Comparison of ENCODE assay signal across 26 cellular contexts in the genomic region with DNA sequence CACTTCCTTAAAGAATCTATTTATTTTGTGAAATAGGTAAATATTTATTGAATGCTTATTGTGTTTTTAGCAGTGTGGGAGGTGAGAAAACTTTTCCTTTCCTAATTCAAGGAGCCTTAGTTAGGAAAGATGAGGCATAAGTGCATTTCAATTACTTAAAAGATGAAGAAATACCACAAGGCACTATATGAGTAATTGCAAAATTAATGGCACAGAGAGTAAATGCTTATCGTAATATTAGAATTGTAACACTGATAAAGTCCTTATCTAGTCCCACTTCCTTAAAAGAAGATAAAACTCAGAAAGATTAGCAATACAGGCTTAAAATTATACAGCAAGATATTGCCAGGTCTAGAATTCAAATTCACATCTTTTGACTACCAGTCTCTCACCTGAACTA.
"Had no signal": no experiment of that assay in that cellular context is flagged by ENCODE, and none has a peak within 500 bp of the region (broad histone marks: within the 10 kb centered on the region; RNA-seq: fewer than 3 reads in every experiment).

No MANE protein-coding gene starts in this region.

- ATAC-seq: activated CD4-positive, CD25-positive, alpha-beta regulatory T cell treated with anti-CD3 and anti-CD28 coated beads, Interleukin-2, amount 50 U/mL, for 24 hours; activated CD8-positive, alpha-beta T cell treated with anti-CD3 and anti-CD28 coated beads for 36 hours; activated T-cell treated with anti-CD3 and anti-CD28 coated beads, Interleukin-2, amount 50 U/mL, for 4 hours; activated T-helper 17 cell treated with anti-CD3 and anti-CD28 coated beads, Interleukin-2, amount 50 U/mL, for 72 hours; body of pancreas; effector memory CD8-positive, alpha-beta T cell; gastroesophageal sphincter had no signal

- H3K4me3 ChIP-seq: body of pancreas, esophagus muscularis mucosa, gastroesophageal sphincter had no signal

- H3K9me3 ChIP-seq: body of pancreas, esophagus muscularis mucosa, gastroesophageal sphincter had no signal

- H3K36me3 ChIP-seq: gastroesophageal sphincter, WERI-Rb-1 had no signal

- H3K27ac ChIP-seq: body of pancreas, esophagus muscularis mucosa, gastroesophageal sphincter, WERI-Rb-1 had no signal

- H3K27me3 ChIP-seq: body of pancreas, esophagus muscularis mucosa, gastroesophageal sphincter had no signal

- DNase-seq: activated B cell treated with CpG ODN at 0.5 μM for 24 hours; activated CD4-positive, alpha-beta T cell treated with anti-CD3 and anti-CD28 coated beads for 48 hours; activated CD4-positive, alpha-beta T cell treated with anti-CD3 and anti-CD28 coated beads, Interleukin-2, amount 50 U/mL, for 1 hour; activated CD4-positive, alpha-beta T cell treated with anti-CD3 and anti-CD28 coated beads, Interleukin-2, amount 50 U/mL, for 48 hours; activated CD8-positive, alpha-beta memory T cell treated with anti-CD3 and anti-CD28 coated beads for 24 hours; activated CD8-positive, alpha-beta T cell treated with anti-CD3 and anti-CD28 coated beads for 36 hours; activated effector memory CD4-positive, alpha-beta T cell treated with Interleukin-2 at 50 U/mL for 16 hours; activated gamma-delta T cell treated with Interleukin-2 at 50 U/mL for 16 hours; activated naive CD4-positive, alpha-beta T cell treated with anti-CD3 and anti-CD28 coated beads, Interleukin-2, amount 50 U/mL, for 16 hours; activated naive CD4-positive, alpha-beta T cell treated with Interleukin-2 at 50 U/mL for 16 hours; activated T-cell treated with anti-CD3 and anti-CD28 coated beads, Interleukin-2, amount 50 U/mL, for 4 hours; amygdala; aorta; body of pancreas; caudate nucleus; cortex of kidney; dermis blood vessel endothelial cell; effector CD4-positive, alpha-beta T cell; effector memory CD8-positive, alpha-beta T cell; erythroblast; foreskin melanocyte; WERI-Rb-1 had no signal

- H3K4me1 ChIP-seq: body of pancreas, esophagus muscularis mucosa, gastroesophageal sphincter had no signal
